11 cellular contexts compared by ENCODE assay signal in the genomic region with DNA sequence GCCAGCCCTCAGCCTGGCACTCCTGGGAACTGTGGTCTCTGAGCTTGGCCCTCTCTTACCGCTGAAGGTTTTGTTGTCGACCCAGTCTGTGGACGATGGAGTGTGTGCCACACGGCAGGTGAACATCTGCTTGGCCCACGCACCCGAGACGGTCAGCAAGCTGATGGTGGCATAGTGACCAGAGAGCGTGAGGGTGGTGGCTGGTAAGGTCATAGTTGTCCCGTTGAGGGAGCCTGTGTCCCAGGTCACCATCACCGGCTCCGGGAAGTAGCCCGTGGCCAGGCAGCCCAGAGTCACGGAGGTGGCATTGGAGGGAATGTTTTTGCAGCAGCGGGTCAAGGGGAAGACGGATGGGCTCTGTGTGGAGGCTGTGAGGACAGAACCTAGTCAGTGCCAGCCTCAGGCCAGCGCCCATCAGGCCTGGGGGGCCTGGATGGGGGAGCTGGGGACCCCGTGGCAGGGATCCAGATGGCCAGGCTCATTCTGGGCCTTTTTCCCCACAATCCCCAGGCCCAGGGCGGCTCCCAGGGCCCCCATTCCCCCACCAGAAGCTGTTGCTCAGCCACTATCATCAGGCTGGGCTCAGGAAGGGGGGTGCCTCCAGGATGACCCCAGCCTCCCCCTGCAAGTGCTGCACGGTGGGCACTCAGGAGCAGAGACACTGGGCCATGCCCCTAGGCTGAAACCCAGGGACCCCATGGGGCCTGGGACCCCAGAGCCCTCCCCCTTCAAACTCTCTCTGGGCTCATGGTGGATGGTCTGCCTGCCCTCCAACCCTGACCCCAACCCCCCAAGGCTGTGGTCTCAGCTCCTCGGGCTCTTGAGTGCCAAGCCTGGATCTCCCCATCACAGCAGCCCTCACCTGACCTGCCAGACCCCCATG.
"Had no signal": no experiment of that assay in that cellular context is flagged by ENCODE, and none has a peak within 500 bp of the region (broad histone marks: within the 10 kb centered on the region; RNA-seq: fewer than 3 reads in every experiment).

No MANE protein-coding gene starts in this region.

- H3K9me2 ChIP-seq: SK-N-SH had no signal

- H3K27ac Mint-ChIP-seq: activated CD4-positive, alpha-beta T cell treated with anti-CD3 and anti-CD28 coated beads, Interleukin-2, amount 10 ng/mL, durations not matched to agents 7 days and 5 days; activated T-cell treated with anti-CD3 and anti-CD28 coated beads, Interleukin-2, amount 50 U/mL, for 24 hours had no signal

- DNase-seq: activated CD4-positive, alpha-beta T cell treated with anti-CD3 and anti-CD28 coated beads, Interleukin-2, amount 10 ng/mL, durations not matched to agents 7 days and 5 days; activated naive CD4-positive, alpha-beta T cell; left ventricle myocardium superior; SK-N-SH; stimulated activated CD4-positive, alpha-beta T cell treated with anti-CD3 and anti-CD28 coated beads, Interleukin-4, amount 100 ng/mL, for 4 hours; T-helper 1 cell; WERI-Rb-1 had no signal

- H3K27ac ChIP-seq: heart left ventricle, pancreas, tibial artery, WERI-Rb-1 had no signal

- H3K27me3 Mint-ChIP-seq: activated CD4-positive, alpha-beta T cell treated with anti-CD3 and anti-CD28 coated beads, Interleukin-2, amount 10 ng/mL, durations not matched to agents 7 days and 5 days; activated T-cell treated with anti-CD3 and anti-CD28 coated beads, Interleukin-2, amount 50 U/mL, for 24 hours had no signal

- ATAC-seq: heart left ventricle, left ventricle myocardium superior, pancreas had no signal

- H3K27me3 ChIP-seq: pancreas had no signal

- H3K4me1 Mint-ChIP-seq: activated CD4-positive, alpha-beta T cell treated with anti-CD3 and anti-CD28 coated beads, Interleukin-2, amount 10 ng/mL, durations not matched to agents 7 days and 5 days had no signal

- H3K4me3 ChIP-seq: heart left ventricle, pancreas, tibial artery had no signal

- H3K9me3 ChIP-seq: heart left ventricle, pancreas, SK-N-SH, tibial artery had no signal

- H3K9me3 Mint-ChIP-seq: activated CD4-positive, alpha-beta T cell treated with anti-CD3 and anti-CD28 coated beads, Interleukin-2, amount 10 ng/mL, durations not matched to agents 7 days and 5 days; activated T-cell treated with anti-CD3 and anti-CD28 coated beads, Interleukin-2, amount 50 U/mL, for 24 hours had no signal

- H3K4me3 Mint-ChIP-seq: activated CD4-positive, alpha-beta T cell treated with anti-CD3 and anti-CD28 coated beads, Interleukin-2, amount 10 ng/mL, durations not matched to agents 7 days and 5 days; activated T-cell treated with anti-CD3 and anti-CD28 coated beads, Interleukin-2, amount 50 U/mL, for 24 hours had no signal

- H3K4me1 ChIP-seq: heart left ventricle, pancreas, tibial artery had no signal

- H3K36me3 ChIP-seq: heart left ventricle, pancreas, tibial artery, WERI-Rb-1 had no signal

- H3K4me2 ChIP-seq: SK-N-SH had no signal
